18 cellular contexts compared by ENCODE assay signal in the genomic region with DNA sequence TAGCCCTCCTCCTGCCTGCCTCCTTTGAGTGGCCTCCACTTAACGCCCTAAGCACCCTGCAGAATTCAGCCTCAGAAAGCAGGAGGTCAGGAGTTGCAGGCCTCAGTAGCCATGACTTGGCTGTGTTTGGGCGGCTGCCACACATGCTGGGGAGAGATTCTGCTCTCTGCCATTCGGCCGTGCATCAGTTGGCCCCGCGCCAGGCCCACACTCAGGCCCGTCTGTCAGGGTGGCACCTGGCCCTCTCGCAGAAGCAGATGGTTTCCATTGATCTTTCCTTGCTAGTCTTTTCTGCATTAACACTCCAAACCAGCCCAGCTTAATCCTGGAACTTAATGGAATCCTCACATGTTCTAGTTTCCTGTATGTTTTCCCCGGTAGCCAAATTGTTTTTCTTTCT. TPM values are rescaled to one million over a fixed set of nuclear protein-coding genes. Genes with fewer than 3 reads are reported as not detected.
DNase-seq lines count a peak whose midpoint lies in the region; ATAC-seq, FAIRE-seq and TF ChIP-seq lines count a peak whose summit lies in the region.
"Had no signal": no experiment of that assay in that cellular context is flagged by ENCODE, and none has a peak within 500 bp of the region (broad histone marks: within the 10 kb centered on the region; RNA-seq: fewer than 3 reads in every experiment).

No MANE protein-coding gene starts in this region.

- WGBS in small intestine, 3 donors: 44 to 61% (median 58%) methylated on average over 9 of the region's 9 CpGs

- H3K9me3 Mint-ChIP-seq in brain: peaks cover 0 to 3% (median 0%) of the 10 kb centered on the region in 5 experiments
- H3K9me3 Mint-ChIP-seq: activated T-helper 2 cell treated with anti-CD3 and anti-CD28 coated beads, Interferon-gamma antibody, Interleukin-2, Interleukin-4, amounts not matched to agents 10 μg/mL and 5 μg/mL and 100 μg/mL, durations not matched to agents 14 hours and 24 hours and 36 hours; stimulated activated effector memory CD8-positive, alpha-beta T cell treated with anti-CD3 and anti-CD28 coated beads, Interleukin-12 subunit alpha, Interleukin-12 subunit beta, amount 100 ng/mL, for 72 hours had no signal

- H3K27ac Mint-ChIP-seq in brain: peak overlapping the region; percentile 48 to 89 (median 58)
- H3K27ac Mint-ChIP-seq: activated T-helper 2 cell treated with anti-CD3 and anti-CD28 coated beads, Interferon-gamma antibody, Interleukin-2, Interleukin-4, amounts not matched to agents 10 μg/mL and 5 μg/mL and 100 μg/mL, durations not matched to agents 14 hours and 24 hours and 36 hours; stimulated activated effector memory CD8-positive, alpha-beta T cell treated with anti-CD3 and anti-CD28 coated beads, Interleukin-12 subunit alpha, Interleukin-12 subunit beta, amount 100 ng/mL, for 72 hours had no signal

- H3K4me1 Mint-ChIP-seq in brain: peaks cover 19% of the 10 kb centered on the region
- H3K4me1 Mint-ChIP-seq: stimulated activated effector memory CD8-positive, alpha-beta T cell treated with anti-CD3 and anti-CD28 coated beads, Interleukin-12 subunit alpha, Interleukin-12 subunit beta, amount 100 ng/mL, for 72 hours had no signal

- H3K4me1 ChIP-seq in small intestine (ENCODE audit: control insufficient read depth in 2 of 2, insufficient read depth in 1 of 2, low read depth in 1 of 2, low read length in 1 of 2): no peaks in the 10 kb centered on the region
- H3K4me1 ChIP-seq: breast epithelium, uterus had no signal

- no peak overlapping the region for H3K4me3 ChIP-seq in small intestine (ENCODE audit: low read depth in 1 of 2, low read length in 2 of 2)
- H3K4me3 ChIP-seq: breast epithelium, uterus had no signal

- H3K9me3 ChIP-seq in small intestine (ENCODE audit: control insufficient read depth, low read depth): no peaks in the 10 kb centered on the region
- H3K9me3 ChIP-seq: breast epithelium, uterus had no signal

- H3K27ac ChIP-seq in small intestine (ENCODE audit: low read depth in 1 of 2, low read length in 1 of 2): no peak overlapping the region
- H3K27ac ChIP-seq: breast epithelium, HL-60, uterus had no signal

- no peaks in the 10 kb centered on the region for H3K27me3 Mint-ChIP-seq in brain

- DNase-seq in DMS 273 treated with DMSO at 0.1 percent for 48 hours (lab: John Stamatoyannopoulos, UW) (peak; percentile 84), NCI-H146 (lab: John Stamatoyannopoulos, UW) (peak; percentile 88), NCI-H524 (lab: John Stamatoyannopoulos, UW) (peak; percentile 88 to 97), omental fat pad (ENCODE audit: low spot score) (no peak), small intestine (no peak), midbrain (lab: John Stamatoyannopoulos, UW) (no peak), GF-D8 (lab: John Stamatoyannopoulos, UW) (no peak)
- DNase-seq: EL; islet precursor cell; stimulated activated CD4-positive, alpha-beta T cell treated with anti-CD3 and anti-CD28 coated beads, Interleukin-2, amount 100 ng/mL, for 48 hours; uterus had no signal

- no peak for ATAC-seq in omental fat pad (ENCODE audit: low FRiP score)
- ATAC-seq: Panc1; stimulated activated effector memory CD8-positive, alpha-beta T cell treated with anti-CD3 and anti-CD28 coated beads, Interleukin-12 subunit alpha, Interleukin-12 subunit beta, amount 100 ng/mL, for 72 hours had no signal

- TF ChIP-seq CTCF in brain (conservative IDR thresholded peaks at IDR 0.05) (no peak), omental fat pad (IDR thresholded peaks at IDR 0.05) (no peak)

- H3K27me3 ChIP-seq in small intestine (ENCODE audit: control insufficient read depth in 2 of 2, insufficient read depth in 2 of 2, low read length in 2 of 2): no peaks in the 10 kb centered on the region
- H3K27me3 ChIP-seq: uterus had no signal

- H3K36me3 Mint-ChIP-seq in brain: no peaks in the 10 kb centered on the region
- H3K36me3 Mint-ChIP-seq: stimulated activated effector memory CD8-positive, alpha-beta T cell treated with anti-CD3 and anti-CD28 coated beads, Interleukin-12 subunit alpha, Interleukin-12 subunit beta, amount 100 ng/mL, for 72 hours had no signal

- no peaks in the 10 kb centered on the region for H3K36me3 ChIP-seq in small intestine (ENCODE audit: control insufficient read depth in 2 of 2, insufficient read depth in 2 of 2, low read length in 2 of 2)
- H3K36me3 ChIP-seq: breast epithelium, uterus had no signal

- no peak for FAIRE-seq in small intestine (lab: Jason Lieb, UNC)
- FAIRE-seq: frontal cortex had no signal

- no peak overlapping the region for H3K4me3 Mint-ChIP-seq in brain
- H3K4me3 Mint-ChIP-seq: stimulated activated effector memory CD8-positive, alpha-beta T cell treated with anti-CD3 and anti-CD28 coated beads, Interleukin-12 subunit alpha, Interleukin-12 subunit beta, amount 100 ng/mL, for 72 hours had no signal

RNA-seq across cellular contexts. Expression of gene ATP6AP2, which starts 30.7 kb away (rescaled TPM):
- polyA plus RNA-seq in brain (ENCODE audit: insufficient read depth, low read depth, low replicate concordance): 89.5 TPM
- 100 to 1,000 TPM in 2 of 4 donors, 10 to 100 TPM in 2; 87.8 to 122 (median 100) TPM for total RNA-seq in omental fat pad
- 10 to 100 TPM; 13.0 to 58.7 (median 19.5) TPM for polyA plus RNA-seq in small intestine

Comparison
In these comparisons a context has a peak if more than half of its experiments do, and no peak if none do; other contexts are left out.
1. DNase-seq: peak in DMS 273 treated with DMSO at 0.1 percent for 48 hours (single experiment), NCI-H146 (single experiment) and NCI-H524 (2 of 2); none in omental fat pad (single experiment), small intestine (single experiment), midbrain (single experiment) and GF-D8 (single experiment).